1 cellular context compared by ENCODE assay signal in the genomic region with DNA sequence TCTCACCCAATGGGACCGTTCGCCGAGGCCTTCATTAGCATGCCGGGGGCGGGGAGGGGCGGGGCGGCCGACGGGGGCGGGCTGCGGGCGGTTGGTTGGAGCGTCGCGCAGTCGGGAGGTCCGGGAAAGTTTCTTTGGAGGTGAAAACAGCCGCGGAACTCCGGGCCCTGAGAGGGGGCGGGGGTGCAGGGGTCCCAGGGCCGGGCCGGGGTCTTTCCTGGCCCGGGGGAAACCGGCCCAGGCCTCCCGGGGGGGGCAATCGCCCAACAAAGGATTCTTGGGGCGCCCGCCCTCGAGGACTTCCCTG.
A peak's percentile ranks its signal among the peaks of the same experiment; 100 is the strongest.
TF ChIP-seq lines count a peak whose summit lies in the region.

A gene (plus strand): TSS at position 90 of the 307 bp plus-strand sequence. CDS start 366 bp downstream, outside the sequence.

TF ChIP-seq in HepG2, 621 proteins besides CTCF, POLR2A, EP300 and RAD21 (continued from another document):
- TF ChIP-seq NPAS2 (CRISPR knock-in tag; IDR thresholded peaks at IDR 0.05; ENCODE audit: borderline replicate concordance) (no peak), SOX5 (CRISPR knock-in tag; IDR thresholded peaks at IDR 0.05; ENCODE audit: borderline replicate concordance) (0 out of 2 replicates have a peak, but pooled peaks have one; percentile 3), ZFP41 (CRISPR knock-in tag; IDR thresholded peaks at IDR 0.05; ENCODE audit: borderline replicate concordance) (no peak)
- TF ChIP-seq, protein P1, sequence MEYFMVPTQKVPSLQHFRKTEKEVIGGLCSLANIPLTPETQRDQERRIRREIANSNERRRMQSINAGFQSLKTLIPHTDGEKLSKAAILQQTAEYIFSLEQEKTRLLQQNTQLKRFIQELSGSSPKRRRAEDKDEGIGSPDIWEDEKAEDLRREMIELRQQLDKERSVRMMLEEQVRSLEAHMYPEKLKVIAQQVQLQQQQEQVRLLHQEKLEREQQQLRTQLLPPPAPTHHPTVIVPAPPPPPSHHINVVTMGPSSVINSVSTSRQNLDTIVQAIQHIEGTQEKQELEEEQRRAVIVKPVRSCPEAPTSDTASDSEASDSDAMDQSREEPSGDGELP (IDR thresholded peaks at IDR 0.05; ENCODE audit: borderline replicate concordance, low read depth) = no peak
